Comparison of ENCODE assay signal across 8 cellular contexts in genomic region chr12:113185180-113186032, GRCh38. TPM values are rescaled to one million over a fixed set of nuclear protein-coding genes. Genes with fewer than 3 reads are reported as not detected.
A peak's percentile ranks its signal among the peaks of the same experiment; 100 is the strongest.
DNase-seq lines count a peak whose midpoint lies in the region; ATAC-seq, FAIRE-seq and TF ChIP-seq lines count a peak whose summit lies in the region.

TSS of gene DDX54 (minus strand) at chr12:113185478. CDS start at chr12:113185451, 27 bp downstream.
TSS of gene RITA1 (plus strand) at chr12:113185721. CDS start at chr12:113186747, 1,026 bp downstream.

- no peaks in the 10 kb centered on the region; the same call in 1 of the 2 replicates for H4K20me1 ChIP-seq in HepG2 (ENCODE audit: insufficient read depth, low read length)

- POLR2A ChIA-PET in HepG2 (lab: Yijun Ruan, JAX) = interaction anchor here (0.6 to 2.5 kb wide), 19 partner anchors 9 to 150 kb away, joined by 3 to 14 read pairs (median 4); partner anchors contain the start of genes CFAP73, SLC8B1 and TPCN1

- peak within 1 kb of the TSS; percentile 98 for H3K4me3 Mint-ChIP-seq in dendritic cell treated with granulocyte-macrophage colony-stimulating factor and Interleukin-4, amounts not matched to agents 40 ng/mL and 50 ng/mL, for 4 days

- peak within 1 kb of the TSS; percentile 80 for H3K4me2 ChIP-seq in HepG2 (ENCODE audit: low read depth, low read length)

- peaks cover 50% of the 10 kb centered on the region for H3K79me2 ChIP-seq in HepG2 (ENCODE audit: insufficient read depth, low read length)

- intact Hi-C loops in dendritic cell treated with granulocyte-macrophage colony-stimulating factor and Interleukin-4, amounts not matched to agents 40 ng/mL and 50 ng/mL, for 4 days (cut with micrococcal nuclease) = loop anchor here (5.0 kb wide), 1 partner anchor 37 kb away; the partner anchor contains the start of gene TPCN1
- intact Hi-C loops in HepG2 (cut with micrococcal nuclease; ENCODE audit: unreplicated experiment) = loop anchor here (1.0 kb wide), 1 partner anchor 36 kb away; the partner anchor contains the start of gene TPCN1

- CTCF ChIA-PET in HepG2 (lab: Yijun Ruan, JAX; ENCODE audit: low intra/inter-chr PET ratio, low total read pairs) = no interaction called here

- TF ChIP-seq RAD21 in HepG2 (CRISPR knock-in tag; IDR thresholded peaks at IDR 0.05) = no peak

- H3K27me3 Mint-ChIP-seq in dendritic cell treated with granulocyte-macrophage colony-stimulating factor and Interleukin-4, amounts not matched to agents 40 ng/mL and 50 ng/mL, for 4 days = no peaks in the 10 kb centered on the region

- peak in 1 of 2 experiments; percentile 14; a peak in 1 of 4 replicates for TF ChIP-seq EP300 in HepG2 (IDR thresholded peaks at IDR 0.05; ENCODE audit: low read depth in 2 of 2, low read length in 2 of 2)
- no peak for TF ChIP-seq EP300 in HepG2 (CRISPR knock-in tag; IDR thresholded peaks at IDR 0.05; ENCODE audit: borderline replicate concordance)

- peaks cover 75% of the 10 kb centered on the region for H3K36me3 Mint-ChIP-seq in dendritic cell treated with granulocyte-macrophage colony-stimulating factor and Interleukin-4, amounts not matched to agents 40 ng/mL and 50 ng/mL, for 4 days (ENCODE audit: low read depth)

- H2AFZ ChIP-seq in HepG2 (ENCODE audit: low read length) = no peak within 1 kb of the TSS

- TF ChIP-seq POLR2A in GM18951 (IDR thresholded peaks at IDR 0.05; ENCODE audit: extremely low read depth, insufficient read depth, insufficient read length) (peak; percentile 83), HepG2 (IDR thresholded peaks at IDR 0.05; ENCODE audit: insufficient read depth in 1 of 2, low read depth in 2 of 2, low read length in 2 of 2) (peak; percentile 70 to 86; a peak in 3 of 4 replicates)

- no TSS peak for BruUV-seq in HepG2 (replicated peaks; lab: Mats Ljungman, UMichigan)

- no peaks in the 10 kb centered on the region for H3K27me3 ChIP-seq in HepG2 (ENCODE audit: control insufficient read depth in 1 of 2, insufficient read depth in 2 of 2, low read length in 2 of 2)

- H3K4me1 ChIP-seq in HepG2 (ENCODE audit: insufficient read depth, low read length) = peaks cover 34% of the 10 kb centered on the region

- H3K9me3 ChIP-seq in HepG2 (ENCODE audit: low read length) = no peaks in the 10 kb centered on the region

- peak; percentile 49 for ATAC-seq in HG03196 (IDR thresholded peaks at IDR 0.05; ENCODE audit: unreplicated experiment)
- ATAC-seq in HepG2 = peak; percentile 91

- in situ Hi-C loops in GM18951 (cut with MboI; ENCODE audit: low sequenced_read_pairs, unreplicated experiment) = no loop called here
- in situ Hi-C loops in HepG2 (cut with HindIII; ENCODE audit: extremely low pct_ligation_motif_present, low pct_unique_long_range_greater_than_20kb) = no loop called here

- TF ChIP-seq CTCF in HepG2 (CRISPR knock-in tag; IDR thresholded peaks at IDR 0.05) = peak; percentile 19; the same call in 1 of the 2 replicates

- peaks cover 9 to 22% of the 10 kb centered on the region in 2 experiments; a peak in 4 of 5 replicates for H3K36me3 ChIP-seq in HepG2 (replicated peaks in 1 of 2; ENCODE audit: control insufficient read depth in 1 of 2, insufficient read depth in 2 of 2, low read length in 2 of 2)

- H3K4me1 Mint-ChIP-seq in dendritic cell treated with granulocyte-macrophage colony-stimulating factor and Interleukin-4, amounts not matched to agents 40 ng/mL and 50 ng/mL, for 4 days (ENCODE audit: low read depth) = peaks cover 32% of the 10 kb centered on the region

- DNase-seq in AML-193 (lab: John Stamatoyannopoulos, UW) (peak; percentile 54 to 63), NCI-H526 (lab: John Stamatoyannopoulos, UW) (peak; percentile 74 to 86), HepG2 (ENCODE audit: low spot score) (peak; percentile 92)
- DNase-seq in activated CD4-positive, alpha-beta T cell treated with anti-CD3 and anti-CD28 coated beads, Interleukin-2, amount 50 U/mL, for 24 hours (ENCODE audit: low read depth in 1 of 2, low spot score in 1 of 2) = peak; percentile 77 to 82
- peak; percentile 77 to 81 for DNase-seq in stimulated activated CD4-positive, alpha-beta T cell treated with anti-CD3 and anti-CD28 coated beads, Interleukin-2, amount 100 ng/mL, for 48 hours

- H3K9me3 Mint-ChIP-seq in dendritic cell treated with granulocyte-macrophage colony-stimulating factor and Interleukin-4, amounts not matched to agents 40 ng/mL and 50 ng/mL, for 4 days = no peaks in the 10 kb centered on the region

- peak within 1 kb of the TSS; percentile 70 to 96 (median 86) for H3K4me3 ChIP-seq in HepG2 (replicated peaks in 1 of 3; ENCODE audit: insufficient read depth in 1 of 3, low read depth in 2 of 3, low read length in 3 of 3)

- peak within 1 kb of the TSS; percentile 98 for H3K27ac Mint-ChIP-seq in dendritic cell treated with granulocyte-macrophage colony-stimulating factor and Interleukin-4, amounts not matched to agents 40 ng/mL and 50 ng/mL, for 4 days

- peak within 1 kb of the TSS; percentile 93 for H3K27ac ChIP-seq in HepG2 (ENCODE audit: extremely low read length, insufficient read depth, low read length)

- FAIRE-seq in HepG2 (lab: Jason Lieb, UNC) = peak; percentile 84

- peak within 1 kb of the TSS; percentile 98 for H3K9ac ChIP-seq in HepG2 (ENCODE audit: insufficient read depth, low read depth, low read length)

- WGBS in HepG2 (ENCODE audit: low lambda C conversion rate) = 2% methylated on average over 17 of the region's 89 CpGs

TF ChIP-seq in HepG2, 621 proteins besides CTCF, POLR2A, EP300 and RAD21 (continues in another document):
- TF ChIP-seq ZNF205 (CRISPR knock-in tag; IDR thresholded peaks at IDR 0.05) = 0 out of 2 replicates have a peak, but pooled peaks have one; percentile 35
- peak; percentile 63; the same call in 1 of the 2 replicates for TF ChIP-seq MTA1 (CRISPR knock-in tag; IDR thresholded peaks at IDR 0.05; ENCODE audit: borderline replicate concordance)
- peak; percentile 9; the same call in 1 of the 2 replicates for TF ChIP-seq STAG1 (CRISPR knock-in tag; IDR thresholded peaks at IDR 0.05)
- peak; percentile 12; the same call in 1 of the 2 replicates for TF ChIP-seq ARHGAP35 (CRISPR knock-in tag; IDR thresholded peaks at IDR 0.05; ENCODE audit: borderline replicate concordance)

RNA-seq across cellular contexts. Expression of gene DDX54, which starts in this region (rescaled TPM):
- total RNA-seq in HepG2 (2016; rRNA removed; fragmentation: Illumina TruSeq; extraction: Trizol) = 45.1 and 59.7 TPM in 2 replicates
- total RNA-seq in HepG2 (2016; cell fraction: cytosol; rRNA removed; fragmentation: Illumina TruSeq; extraction: Trizol; ENCODE audit: low read depth) = 5.0 and 6.8 TPM in 2 replicates
- total RNA-seq in HepG2 (2016; cell fraction: insoluble cytoplasmic fraction; rRNA removed; fragmentation: Illumina TruSeq; extraction: Trizol) = 44.2 and 60.5 TPM in 2 replicates
- total RNA-seq in HepG2 (2016; cell fraction: membrane; rRNA removed; fragmentation: Illumina TruSeq; extraction: Trizol) = 15.7 and 17.4 TPM in 2 replicates
- 30.5 and 38.6 TPM in 2 replicates for total RNA-seq in HepG2 (2016; cell fraction: nucleus; rRNA removed; fragmentation: Illumina TruSeq; extraction: Trizol)
- 51.3 and 61.1 TPM in 2 replicates for polyA plus RNA-seq in HepG2 (2011; rRNA removed)
- 33.9 and 54.0 TPM in 2 replicates for polyA plus RNA-seq in HepG2 (2011; cell fraction: cytosol; rRNA removed)
- polyA plus RNA-seq in HepG2 (2011; cell fraction: nucleus; rRNA removed) = 56.0 and 66.1 TPM in 2 replicates
- 29.2 and 33.1 TPM in 2 replicates for polyA plus RNA-seq in HepG2 (2012)
- polyA plus RNA-seq in HepG2 (2016; cell fraction: cytosol; fragmentation: Illumina TruSeq; extraction: Trizol; ENCODE audit: low read depth) = 4.2 and 4.5 TPM in 2 replicates
- 61.6 and 69.4 TPM in 2 replicates for polyA plus RNA-seq in HepG2 (2016; cell fraction: insoluble cytoplasmic fraction; fragmentation: Illumina TruSeq; extraction: Trizol; ENCODE audit: low read depth)
- 8.9 and 13.8 TPM in 2 replicates for polyA plus RNA-seq in HepG2 (2016; cell fraction: membrane; fragmentation: Illumina TruSeq; extraction: Trizol; ENCODE audit: low read depth)
- polyA plus RNA-seq in HepG2 (2016; cell fraction: nucleus; fragmentation: Illumina TruSeq; extraction: Trizol; ENCODE audit: insufficient read depth, low read depth) = 93.7 and 96.2 TPM in 2 replicates
- polyA minus RNA-seq in HepG2 (2011; rRNA and poly(A)+ RNA removed; ENCODE audit: low replicate concordance) = 67.7 and 93.0 TPM in 2 replicates
- 23.5 and 27.4 TPM in 2 replicates for polyA minus RNA-seq in HepG2 (2011; cell fraction: cytosol; rRNA and poly(A)+ RNA removed)
- 26.4 and 35.3 TPM in 2 replicates for polyA minus RNA-seq in HepG2 (2011; cell fraction: nucleus; rRNA and poly(A)+ RNA removed)

RNA-seq across cellular contexts. Expression of gene RITA1, which starts in this region (rescaled TPM):
- total RNA-seq in HepG2 (2016; rRNA removed; fragmentation: Illumina TruSeq; extraction: Trizol) = 28.1 and 28.9 TPM in 2 replicates
- total RNA-seq in HepG2 (2016; cell fraction: cytosol; rRNA removed; fragmentation: Illumina TruSeq; extraction: Trizol; ENCODE audit: low read depth) = 34.7 and 44.4 TPM in 2 replicates
- 25.7 and 31.1 TPM in 2 replicates for total RNA-seq in HepG2 (2016; cell fraction: insoluble cytoplasmic fraction; rRNA removed; fragmentation: Illumina TruSeq; extraction: Trizol)
- total RNA-seq in HepG2 (2016; cell fraction: membrane; rRNA removed; fragmentation: Illumina TruSeq; extraction: Trizol) = 58.4 and 67.9 TPM in 2 replicates
- 16.2 and 17.8 TPM in 2 replicates for total RNA-seq in HepG2 (2016; cell fraction: nucleus; rRNA removed; fragmentation: Illumina TruSeq; extraction: Trizol)
- polyA plus RNA-seq in HepG2 (2011; rRNA removed) = 12.4 and 14.3 TPM in 2 replicates
- 13.8 and 16.3 TPM in 2 replicates for polyA plus RNA-seq in HepG2 (2011; cell fraction: cytosol; rRNA removed)
- polyA plus RNA-seq in HepG2 (2011; cell fraction: nucleus; rRNA removed) = 8.9 and 10.1 TPM in 2 replicates
- 8.6 and 10.6 TPM in 2 replicates for polyA plus RNA-seq in HepG2 (2012)
- 48.9 and 64.2 TPM in 2 replicates for polyA plus RNA-seq in HepG2 (2016; cell fraction: cytosol; fragmentation: Illumina TruSeq; extraction: Trizol; ENCODE audit: low read depth)
- 35.7 and 37.7 TPM in 2 replicates for polyA plus RNA-seq in HepG2 (2016; cell fraction: insoluble cytoplasmic fraction; fragmentation: Illumina TruSeq; extraction: Trizol; ENCODE audit: low read depth)
- polyA plus RNA-seq in HepG2 (2016; cell fraction: membrane; fragmentation: Illumina TruSeq; extraction: Trizol; ENCODE audit: low read depth) = 64.3 and 73.8 TPM in 2 replicates
- polyA plus RNA-seq in HepG2 (2016; cell fraction: nucleus; fragmentation: Illumina TruSeq; extraction: Trizol; ENCODE audit: insufficient read depth, low read depth) = 21.0 and 24.3 TPM in 2 replicates
- 12.2 and 25.5 TPM in 2 replicates for polyA minus RNA-seq in HepG2 (2011; rRNA and poly(A)+ RNA removed; ENCODE audit: low replicate concordance)
- 6.2 and 7.6 TPM in 2 replicates for polyA minus RNA-seq in HepG2 (2011; cell fraction: cytosol; rRNA and poly(A)+ RNA removed)
- polyA minus RNA-seq in HepG2 (2011; cell fraction: nucleus; rRNA and poly(A)+ RNA removed) = 11.1 and 14.5 TPM in 2 replicates

Comparison
In these comparisons a context has a peak if more than half of its experiments do, and no peak if none do; other contexts are left out.
1. Peak in every context shown above with its lines: DNase-seq, ATAC-seq, H3K4me3 ChIP-seq and H3K27ac ChIP-seq.